Comparison of ENCODE assay signal across 19 cellular contexts in genomic region chr16:70151391-70151790, GRCh38. TPM values are rescaled to one million over a fixed set of nuclear protein-coding genes. Genes with fewer than 3 reads are reported as not detected.
DNase-seq lines count a peak whose midpoint lies in the region; ATAC-seq and TF ChIP-seq lines count a peak whose summit lies in the region.
"Had no signal": no experiment of that assay in that cellular context is flagged by ENCODE, and none has a peak within 500 bp of the region (broad histone marks: within the 10 kb centered on the region; RNA-seq: fewer than 3 reads in every experiment).

No MANE protein-coding gene starts in this region.

- H3K9me3 Mint-ChIP-seq in endothelial cell (ENCODE audit: unreplicated experiment) = no peaks in the 10 kb centered on the region
- no peaks in the 10 kb centered on the region for H3K9me3 Mint-ChIP-seq in stimulated activated memory B cell treated with anti-CD40 and anti-IgM and Interleukin-4, amounts not matched to agents 10 μg/mL and 1 μg/mL and 100 μg/mL, for 72 hours
- H3K9me3 Mint-ChIP-seq: activated naive CD4-positive, alpha-beta T cell treated with anti-CD3 and anti-CD28 coated beads, Interleukin-2, amount 50 U/mL, for 24 hours had no signal

- no peak for TF ChIP-seq CTCF in breast epithelium (IDR thresholded peaks at IDR 0.05)
- no peak for TF ChIP-seq CTCF in endothelial cell (IDR thresholded peaks at IDR 0.05; ENCODE audit: unreplicated experiment)
- TF ChIP-seq CTCF in thyroid gland (IDR thresholded peaks at IDR 0.05) = peak in 1 of 6 experiments; percentile 14

- no peaks in the 10 kb centered on the region for H3K4me1 Mint-ChIP-seq in endothelial cell (ENCODE audit: unreplicated experiment)
- H3K4me1 Mint-ChIP-seq in stimulated activated memory B cell treated with anti-CD40 and anti-IgM and Interleukin-4, amounts not matched to agents 10 μg/mL and 1 μg/mL and 100 μg/mL, for 72 hours = no peaks in the 10 kb centered on the region
- H3K4me1 Mint-ChIP-seq: activated naive CD4-positive, alpha-beta T cell treated with anti-CD3 and anti-CD28 coated beads, Interleukin-2, amount 50 U/mL, for 24 hours had no signal

- H3K4me3 ChIP-seq in breast epithelium (no peak overlapping the region), thyroid gland (replicated peaks in 1 of 3) (no peak overlapping the region)
- H3K4me3 ChIP-seq: cardiac muscle cell, HAP-1, PC-9, tibial artery had no signal

- H3K9me3 ChIP-seq in breast epithelium (no peaks in the 10 kb centered on the region), thyroid gland (no peaks in the 10 kb centered on the region)
- H3K9me3 ChIP-seq: HAP-1, SK-N-SH, tibial artery had no signal

- intact Hi-C loops in breast epithelium (cut with DNase I; ENCODE audit: low total_unique reads) = no loop called here
- intact Hi-C loops in thyroid gland (cut with DNase I) = no loop called here

- H3K27ac ChIP-seq in breast epithelium (no peak overlapping the region), thyroid gland (peak overlapping the region in 2 of 3 donors; percentile 42 to 73)
- H3K27ac ChIP-seq: cardiac muscle cell, PC-9, tibial artery had no signal

- H3K36me3 Mint-ChIP-seq in endothelial cell (ENCODE audit: low read depth, unreplicated experiment) = peaks cover 51% of the 10 kb centered on the region
- H3K36me3 Mint-ChIP-seq in stimulated activated memory B cell treated with anti-CD40 and anti-IgM and Interleukin-4, amounts not matched to agents 10 μg/mL and 1 μg/mL and 100 μg/mL, for 72 hours = peaks cover 56% of the 10 kb centered on the region

- no peaks in the 10 kb centered on the region for H3K4me1 ChIP-seq in breast epithelium
- H3K4me1 ChIP-seq in thyroid gland = peaks cover 6 to 11% of the 10 kb centered on the region in 2 donors
- H3K4me1 ChIP-seq: HAP-1, tibial artery had no signal

- no peak overlapping the region for H3K27ac Mint-ChIP-seq in endothelial cell (ENCODE audit: unreplicated experiment)
- H3K27ac Mint-ChIP-seq in stimulated activated memory B cell treated with anti-CD40 and anti-IgM and Interleukin-4, amounts not matched to agents 10 μg/mL and 1 μg/mL and 100 μg/mL, for 72 hours = no peak overlapping the region
- H3K27ac Mint-ChIP-seq: activated naive CD4-positive, alpha-beta T cell treated with anti-CD3 and anti-CD28 coated beads, Interleukin-2, amount 50 U/mL, for 24 hours had no signal

- DNase-seq in T47D (ENCODE audit: low read depth in 1 of 2, low spot score in 1 of 2) = peak; percentile 38 to 68
- DNase-seq in breast epithelium (ENCODE audit: low spot score in 2 of 2) = no peak
- peak; percentile 25 for DNase-seq in HT-29 (ENCODE audit: low spot score)
- DNase-seq in endothelial cell (ENCODE audit: low spot score) = no peak
- DNase-seq in thyroid gland = peak; percentile 45 to 71
- DNase-seq in T-helper 2 cell = no peak
- no peak for DNase-seq in T-helper 1 cell
- DNase-seq: effector CD4-positive, alpha-beta T cell; foreskin fibroblast; NCI-H1092 treated with DMSO at 0.1 percent for 48 hours; NCI-H524 treated with DMSO at 0.1 percent for 48 hours; SK-N-SH; stimulated activated CD4-positive, alpha-beta T cell treated with anti-CD3 and anti-CD28 coated beads, Interleukin-2, amount 100 ng/mL, for 24 hours; tibial artery had no signal

- TF ChIP-seq POLR2A in breast epithelium (IDR thresholded peaks at IDR 0.05) = no peak
- TF ChIP-seq POLR2A in thyroid gland (IDR thresholded peaks at IDR 0.05) = no peak

- H3K27me3 Mint-ChIP-seq in endothelial cell (ENCODE audit: unreplicated experiment) = peaks cover 6% of the 10 kb centered on the region
- no peaks in the 10 kb centered on the region for H3K27me3 Mint-ChIP-seq in stimulated activated memory B cell treated with anti-CD40 and anti-IgM and Interleukin-4, amounts not matched to agents 10 μg/mL and 1 μg/mL and 100 μg/mL, for 72 hours
- H3K27me3 Mint-ChIP-seq: activated naive CD4-positive, alpha-beta T cell treated with anti-CD3 and anti-CD28 coated beads, Interleukin-2, amount 50 U/mL, for 24 hours had no signal

- ATAC-seq in stimulated activated memory B cell treated with anti-CD40 and anti-IgM and Interleukin-4, amounts not matched to agents 10 μg/mL and 1 μg/mL and 100 μg/mL, for 72 hours = no peak

- H3K36me3 ChIP-seq in breast epithelium (peaks cover 21% of the 10 kb centered on the region), thyroid gland (peaks cover 66 to 74% of the 10 kb centered on the region in 2 donors)

- peak overlapping the region; percentile 51 for H3K4me3 Mint-ChIP-seq in endothelial cell (ENCODE audit: unreplicated experiment)
- H3K4me3 Mint-ChIP-seq in stimulated activated memory B cell treated with anti-CD40 and anti-IgM and Interleukin-4, amounts not matched to agents 10 μg/mL and 1 μg/mL and 100 μg/mL, for 72 hours = no peak overlapping the region
- H3K4me3 Mint-ChIP-seq: activated naive CD4-positive, alpha-beta T cell treated with anti-CD3 and anti-CD28 coated beads, Interleukin-2, amount 50 U/mL, for 24 hours had no signal

- WGBS in thyroid gland, 2 donors = 70 to 71% methylated on average over 2 of the region's 2 CpGs

- in situ Hi-C loops in T47D (cut with HindIII; ENCODE audit: low pct_unique_long_range_greater_than_20kb, low sequenced_read_pairs) = no loop called here

- H3K27me3 ChIP-seq in breast epithelium = no peaks in the 10 kb centered on the region
- H3K27me3 ChIP-seq in thyroid gland = no peaks in the 10 kb centered on the region
- H3K27me3 ChIP-seq: cardiac muscle cell, tibial artery had no signal

RNA-seq across cellular contexts. Expression of gene CLEC18C, which starts 22.2 kb away (rescaled TPM):
- total RNA-seq in breast epithelium (under 1 TPM in 2 of 3 donors, not detected in 1; 0.15 to 0.66 TPM), endothelial cell (ENCODE audit: unreplicated experiment) (1.0 TPM), thyroid gland (under 1 TPM in 2 of 4 donors, not detected in 2; 0.22 to 0.81 TPM)
- 0.33 and 0.76 TPM in 2 replicates for total RNA-seq in HT-29 (2014; rRNA removed; shearing (Covaris generic))

RNA-seq across cellular contexts. Expression of gene PDPR, which starts 37.3 kb away (rescaled TPM):
- 10 to 100 TPM; 18.7 to 25.0 (median 24.1) TPM for total RNA-seq in breast epithelium
- total RNA-seq in HT-29 (2014; rRNA removed; shearing (Covaris generic)) = 10.4 and 13.7 TPM in 2 replicates
- total RNA-seq in endothelial cell (ENCODE audit: unreplicated experiment) = 43.4 TPM
- 10 to 100 TPM; 22.6 to 41.9 (median 29.7) TPM for total RNA-seq in thyroid gland

Comparison
In these comparisons a context has a peak if more than half of its experiments do, and no peak if none do; other contexts are left out.
1. DNase-seq: peak in T47D (2 of 2), HT-29 (single experiment) and thyroid gland (2 of 2); none in breast epithelium (0 of 2), endothelial cell (single experiment), T-helper 2 cell (0 of 5) and T-helper 1 cell (0 of 5).
2. H3K27ac ChIP-seq: peak in thyroid gland (2 of 3); none in breast epithelium (0 of 2).